23 cellular contexts compared by ENCODE assay signal in the genomic region with DNA sequence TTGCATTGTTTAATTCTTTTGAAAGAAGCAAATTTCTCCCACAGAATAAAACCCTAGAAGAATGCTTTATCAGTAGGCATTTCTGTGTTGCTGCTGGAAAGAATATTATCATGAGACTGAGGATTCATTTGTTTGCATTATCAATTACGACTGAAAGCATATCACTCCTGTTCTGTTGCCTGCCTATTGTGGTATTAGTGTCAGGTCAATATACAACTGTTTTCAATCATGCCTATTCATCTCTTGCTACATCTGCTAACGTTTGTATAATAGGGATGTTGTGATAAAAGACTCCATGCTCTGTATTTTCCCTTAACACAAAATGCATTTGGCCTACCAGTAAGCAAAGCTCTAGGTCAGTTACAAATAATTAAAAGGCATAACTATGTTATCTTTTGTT.
"Had no signal": no experiment of that assay in that cellular context is flagged by ENCODE, and none has a peak within 500 bp of the region (broad histone marks: within the 10 kb centered on the region; RNA-seq: fewer than 3 reads in every experiment).

No MANE protein-coding gene starts in this region.

- H3K27ac ChIP-seq: adrenal gland, coronary artery, heart left ventricle, sigmoid colon, tibial nerve had no signal

- H3K9me3 Mint-ChIP-seq: activated B cell treated with CpG ODN at 0.5 μM for 24 hours; activated T-cell treated with anti-CD3 and anti-CD28 coated beads, Interleukin-2, amount 50 U/mL, for 4 hours; activated T-helper 2 cell treated with anti-CD3 and anti-CD28 coated beads, Interferon-gamma antibody, Interleukin-2, Interleukin-4, amounts not matched to agents 10 μg/mL and 5 μg/mL and 100 μg/mL, durations not matched to agents 14 hours and 24 hours and 36 hours; naive thymus-derived CD8-positive, alpha-beta T cell; stimulated activated naive CD8-positive, alpha-beta T cell treated with anti-CD3 and anti-CD28 coated beads, Interleukin-15, Interleukin-2, amounts not matched to agents 100 ng/mL and 50 ng/mL, for 24 hours had no signal

- ATAC-seq: activated CD4-positive, alpha-beta T cell treated with anti-CD3 and anti-CD28 coated beads for 36 hours; activated T-cell treated with anti-CD3 and anti-CD28 coated beads, Interleukin-2, amount 50 U/mL, for 4 hours; heart left ventricle; left ventricle myocardium superior; naive thymus-derived CD8-positive, alpha-beta T cell had no signal

- DNase-seq: activated B cell treated with CpG ODN at 0.5 μM for 24 hours; activated CD4-positive, alpha-beta T cell treated with anti-CD3 and anti-CD28 coated beads for 36 hours; activated CD4-positive, alpha-beta T cell treated with anti-CD3 and anti-CD28 coated beads, Interleukin-2, amount 50 U/mL, for 4 hours; activated CD8-positive, alpha-beta memory T cell treated with anti-CD3 and anti-CD28 coated beads, Interleukin-2, amount 50 U/mL, for 48 hours; activated naive CD4-positive, alpha-beta T cell; activated T-cell treated with anti-CD3 and anti-CD28 coated beads, Interleukin-2, amount 50 U/mL, for 4 hours; adrenal gland; cerebellar nuclear complex; heart left ventricle; left ventricle myocardium superior; mammary epithelial cell; naive thymus-derived CD8-positive, alpha-beta T cell; retina; sigmoid colon; stimulated activated CD4-positive, alpha-beta T cell treated with anti-CD3 and anti-CD28 coated beads, Interleukin-4, amount 100 ng/mL, for 1 hour; T1000 had no signal

- H3K27me3 Mint-ChIP-seq: activated B cell treated with CpG ODN at 0.5 μM for 24 hours; activated CD4-positive, alpha-beta T cell treated with anti-CD3 and anti-CD28 coated beads for 36 hours; activated naive CD8-positive, alpha-beta T cell; naive thymus-derived CD8-positive, alpha-beta T cell; progenitor cell of endocrine pancreas; stimulated activated naive CD8-positive, alpha-beta T cell treated with anti-CD3 and anti-CD28 coated beads, Interleukin-15, Interleukin-2, amounts not matched to agents 100 ng/mL and 50 ng/mL, for 24 hours had no signal

- H3K27ac Mint-ChIP-seq: activated B cell treated with CpG ODN at 0.5 μM for 24 hours; activated CD4-positive, alpha-beta T cell treated with anti-CD3 and anti-CD28 coated beads for 36 hours; activated naive CD8-positive, alpha-beta T cell; activated T-helper 2 cell treated with anti-CD3 and anti-CD28 coated beads, Interferon-gamma antibody, Interleukin-2, Interleukin-4, amounts not matched to agents 10 μg/mL and 5 μg/mL and 100 μg/mL, durations not matched to agents 14 hours and 24 hours and 36 hours; mesothelial cell of epicardium; naive thymus-derived CD8-positive, alpha-beta T cell; progenitor cell of endocrine pancreas; stimulated activated naive CD8-positive, alpha-beta T cell treated with anti-CD3 and anti-CD28 coated beads, Interleukin-15, Interleukin-2, amounts not matched to agents 100 ng/mL and 50 ng/mL, for 24 hours had no signal

- H3K4me1 Mint-ChIP-seq: activated B cell treated with CpG ODN at 0.5 μM for 24 hours; activated CD4-positive, alpha-beta T cell treated with anti-CD3 and anti-CD28 coated beads for 36 hours had no signal

- H3K4me3 Mint-ChIP-seq: activated B cell treated with CpG ODN at 0.5 μM for 24 hours; activated CD4-positive, alpha-beta T cell treated with anti-CD3 and anti-CD28 coated beads for 36 hours; activated naive CD8-positive, alpha-beta T cell; activated T-cell treated with anti-CD3 and anti-CD28 coated beads, Interleukin-2, amount 50 U/mL, for 4 hours; mesothelial cell of epicardium; naive thymus-derived CD8-positive, alpha-beta T cell; stimulated activated naive CD8-positive, alpha-beta T cell treated with anti-CD3 and anti-CD28 coated beads, Interleukin-15, Interleukin-2, amounts not matched to agents 100 ng/mL and 50 ng/mL, for 24 hours had no signal
